12 cellular contexts compared by ENCODE assay signal in the genomic region with DNA sequence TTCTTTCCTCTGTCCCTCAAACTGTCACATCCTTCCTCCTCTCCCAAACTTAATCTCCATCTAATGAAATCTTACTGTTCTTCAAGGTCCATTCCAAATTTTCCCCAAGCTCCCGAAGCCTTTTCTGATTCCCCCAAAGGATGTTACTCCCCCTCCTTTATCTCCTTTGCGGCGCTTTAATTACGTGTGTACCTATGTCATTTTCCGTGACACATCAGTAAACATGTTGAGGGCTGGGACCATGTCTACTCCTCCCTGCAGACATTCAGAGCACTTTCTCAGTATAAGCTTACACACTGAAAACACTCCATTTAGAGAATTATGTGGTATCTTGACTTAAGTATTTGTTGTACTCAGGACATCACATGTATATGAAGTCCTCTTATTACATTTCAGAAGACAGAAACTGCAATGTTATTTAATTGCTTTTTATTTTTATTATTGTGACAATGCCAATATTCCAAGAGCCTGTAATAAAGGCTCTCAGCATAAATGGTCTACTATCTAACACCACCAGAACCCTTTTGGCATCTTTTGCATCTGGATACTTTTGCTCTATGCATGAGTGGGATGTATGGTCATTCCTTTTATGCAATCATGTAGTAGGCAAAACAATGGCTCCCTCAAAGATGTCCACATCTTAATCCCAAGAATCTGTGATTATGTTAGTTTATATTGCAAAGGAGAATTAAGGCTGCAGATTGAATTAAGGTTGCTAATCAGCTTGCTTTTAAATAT. TPM values are rescaled to one million over a fixed set of nuclear protein-coding genes. Genes with fewer than 3 reads are reported as not detected.
DNase-seq lines count a peak whose midpoint lies in the region; ATAC-seq and TF ChIP-seq lines count a peak whose summit lies in the region.
"Had no signal": no experiment of that assay in that cellular context is flagged by ENCODE, and none has a peak within 500 bp of the region (broad histone marks: within the 10 kb centered on the region; RNA-seq: fewer than 3 reads in every experiment).

No MANE protein-coding gene starts in this region.

- H3K36me3 Mint-ChIP-seq in CD4-positive, alpha-beta T cell (ENCODE audit: low read depth), result peaks cover 51% of the 10 kb centered on the region
- peaks cover 3% of the 10 kb centered on the region for H3K36me3 Mint-ChIP-seq in T-helper 17 cell (ENCODE audit: low read depth)
- H3K36me3 Mint-ChIP-seq in immature natural killer cell, result peaks cover 0 to 5% (median 0%) of the 10 kb centered on the region in 3 donors

- ATAC-seq in CD4-positive, alpha-beta T cell (ENCODE audit: poor library complexity), result no peak
- ATAC-seq in GM18870 (IDR thresholded peaks at IDR 0.05; ENCODE audit: unreplicated experiment) (peak; percentile 1), T-helper 17 cell (no peak), HG02884 (IDR thresholded peaks at IDR 0.05; ENCODE audit: unreplicated experiment) (no peak)

- no peak for DNase-seq in CD4-positive, alpha-beta T cell
- DNase-seq in T-helper 17 cell (no peak), immature natural killer cell (no peak), DMS79 (lab: John Stamatoyannopoulos, UW) (no peak), midbrain (lab: John Stamatoyannopoulos, UW) (no peak), kidney glomerular epithelial cell (lab: John Stamatoyannopoulos, UW) (no peak)
- DNase-seq: esophagus squamous epithelium, islet precursor cell, NCI-H526 had no signal

- no peaks in the 10 kb centered on the region for H3K27me3 ChIP-seq in CD4-positive, alpha-beta T cell (ENCODE audit: control insufficient read depth, insufficient read depth, low read length)
- H3K27me3 ChIP-seq: esophagus squamous epithelium had no signal

- no peaks in the 10 kb centered on the region for H3K9me3 Mint-ChIP-seq in CD4-positive, alpha-beta T cell
- peaks cover 0 to 3% (median 0%) of the 10 kb centered on the region in 6 donors for H3K9me3 Mint-ChIP-seq in immature natural killer cell

- intact Hi-C loops in CD4-positive, alpha-beta T cell (cut with DNase I, micrococcal nuclease), result loop anchor here (1.0 to 10.0 kb wide), 4 partner anchors 25 to 1700 kb away; partner anchors contain the start of genes ARL6IP6 (in 1 of the 2), MMADHC (in 1 of the 2) and PRPF40A (in 1 of the 2)

- H3K27ac Mint-ChIP-seq in CD4-positive, alpha-beta T cell, result peak overlapping the region; percentile 96
- H3K27ac Mint-ChIP-seq in T-helper 17 cell (peak overlapping the region; percentile 99), immature natural killer cell (peak overlapping the region; percentile 76 to 96 (median 89))

- no peak for TF ChIP-seq CTCF in CD4-positive, alpha-beta T cell (IDR thresholded peaks at IDR 0.05)

- CTCF ChIA-PET in CD4-positive, alpha-beta T cell (lab: Charles Lee), result interaction anchor here (0.8 kb wide), 1 partner anchor 26 kb away, joined by 3 read pairs; the partner anchor contains the start of gene RBM43

- H3K27ac ChIP-seq in CD4-positive, alpha-beta T cell (ENCODE audit: low read depth, low read length), result no peak overlapping the region
- H3K27ac ChIP-seq: prostate gland had no signal

- POLR2A ChIA-PET in CD4-positive, alpha-beta T cell (lab: Charles Lee), result interaction anchor here (0.8 to 4.0 kb wide), 2 partner anchors 12 to 25 kb away, joined by 3 to 145 read pairs; partner anchors contain the start of gene RBM43

- peaks cover 63% of the 10 kb centered on the region for H3K4me1 Mint-ChIP-seq in CD4-positive, alpha-beta T cell (ENCODE audit: low read depth)
- H3K4me1 Mint-ChIP-seq in T-helper 17 cell, result peaks cover 33% of the 10 kb centered on the region
- peaks cover 48 to 59% of the 10 kb centered on the region in 2 donors for H3K4me1 Mint-ChIP-seq in immature natural killer cell

- H3K4me3 Mint-ChIP-seq in CD4-positive, alpha-beta T cell, result peak overlapping the region; percentile 94
- peak overlapping the region; percentile 93 for H3K4me3 Mint-ChIP-seq in T-helper 17 cell
- peak overlapping the region; percentile 88 to 95 (median 94) for H3K4me3 Mint-ChIP-seq in immature natural killer cell

- no peaks in the 10 kb centered on the region for H3K27me3 Mint-ChIP-seq in CD4-positive, alpha-beta T cell
- H3K27me3 Mint-ChIP-seq in T-helper 17 cell (no peaks in the 10 kb centered on the region), immature natural killer cell (ENCODE audit: low read depth in 3 of 3) (peaks cover 4 to 14% (median 10%) of the 10 kb centered on the region in 3 donors)

- no peaks in the 10 kb centered on the region for H3K9me3 ChIP-seq in CD4-positive, alpha-beta T cell (ENCODE audit: control insufficient read depth, low read length)
- no peaks in the 10 kb centered on the region for H3K9me3 ChIP-seq in T-helper 17 cell (ENCODE audit: control insufficient read depth, low read length, poor library complexity, severe bottlenecking)
- H3K9me3 ChIP-seq: esophagus squamous epithelium, prostate gland had no signal

RNA-seq across cellular contexts. Expression of gene NMI, which starts 1.8 kb away (rescaled TPM):
- 10 to 100 TPM; 23.5 to 24.2 TPM for total RNA-seq in CD4-positive, alpha-beta T cell
- total RNA-seq in T-helper 17 cell, result 10 to 100 TPM; 16.4 to 17.5 TPM
- polyA plus RNA-seq in immature natural killer cell, result 10 to 100 TPM; 46.9 to 66.0 (median 56.1) TPM

RNA-seq across cellular contexts. Expression of gene RBM43, which starts 26.0 kb away (rescaled TPM):
- total RNA-seq in CD4-positive, alpha-beta T cell, result 10 to 100 TPM; 15.0 to 16.0 TPM
- total RNA-seq in T-helper 17 cell, result 10 to 100 TPM; 10.4 to 11.6 TPM
- 1 to 10 TPM in 2 of 3 donors, under 1 TPM in 1; 0.83 to 3.8 (median 1.6) TPM for polyA plus RNA-seq in immature natural killer cell
